In genomic region chrX:39427492-39428289, GRCh38 we compare ENCODE assay signal across 10 cellular contexts.
DNase-seq lines count a peak whose midpoint lies in the region; ATAC-seq, FAIRE-seq and TF ChIP-seq lines count a peak whose summit lies in the region.
"Had no signal": no experiment of that assay in that cellular context is flagged by ENCODE, and none has a peak within 500 bp of the region (broad histone marks: within the 10 kb centered on the region; RNA-seq: fewer than 3 reads in every experiment).

No MANE protein-coding gene starts in this region.

- H3K36me3 Mint-ChIP-seq in activated CD4-positive, alpha-beta T cell treated with anti-CD3 and anti-CD28 coated beads for 36 hours (ENCODE audit: low read depth), result peaks cover 7% of the 10 kb centered on the region

- no peaks in the 10 kb centered on the region for H3K27me3 Mint-ChIP-seq in activated CD4-positive, alpha-beta T cell treated with anti-CD3 and anti-CD28 coated beads for 36 hours
- H3K27me3 Mint-ChIP-seq: central memory CD8-positive, alpha-beta T cell had no signal

- H3K79me2 ChIP-seq in SK-N-SH (ENCODE audit: insufficient read depth), result no peaks in the 10 kb centered on the region

- ATAC-seq in activated CD4-positive, alpha-beta T cell treated with anti-CD3 and anti-CD28 coated beads for 36 hours, result peak; percentile 71
- no peak for ATAC-seq in HG03095 (IDR thresholded peaks at IDR 0.05; ENCODE audit: unreplicated experiment)

- H3K27me3 ChIP-seq in SK-N-SH (ENCODE audit: insufficient read depth) (peaks cover 10% of the 10 kb centered on the region; the same call in 1 of the 2 replicates), esophagus muscularis mucosa (no peaks in the 10 kb centered on the region)

- H2AFZ ChIP-seq in SK-N-SH (ENCODE audit: low read depth), result no peak overlapping the region

- peak; percentile 73 for DNase-seq in activated CD4-positive, alpha-beta T cell treated with anti-CD3 and anti-CD28 coated beads for 36 hours
- no peak for DNase-seq in activated CD4-positive, alpha-beta T cell treated with anti-CD3 and anti-CD28 coated beads for 1 hour
- no peak for DNase-seq in SK-N-SH
- DNase-seq in esophagus muscularis mucosa (ENCODE audit: extremely low spot score), result no peak
- DNase-seq in stimulated activated CD4-positive, alpha-beta T cell treated with anti-CD3 and anti-CD28 coated beads, TNF-alpha, amount 100 ng/mL, for 24 hours (ENCODE audit: low read depth in 3 of 3), result peak in 2 of 3 experiments; percentile 17 to 42
- no peak for DNase-seq in frontal cortex (ENCODE audit: low spot score in 2 of 2)
- DNase-seq in NCI-H146 (lab: John Stamatoyannopoulos, UW), result no peak

- H4K20me1 ChIP-seq in SK-N-SH (ENCODE audit: insufficient read depth), result no peaks in the 10 kb centered on the region

- TF ChIP-seq CTCF in SK-N-SH (IDR thresholded peaks at IDR 0.05) (no peak), esophagus muscularis mucosa (IDR thresholded peaks at IDR 0.05) (no peak)

- intact Hi-C loops in activated CD4-positive, alpha-beta T cell treated with anti-CD3 and anti-CD28 coated beads for 36 hours (cut with DNase I, micrococcal nuclease), result loop anchor here (5.0 to 10.0 kb wide), 4 partner anchors 165 to 750 kb away; partner anchors contain the start of gene MID1IP1 (in 1 of the 2)
- intact Hi-C loops in esophagus muscularis mucosa (cut with DNase I), result no loop called here

- no peak for TF ChIP-seq POLR2A in esophagus muscularis mucosa (IDR thresholded peaks at IDR 0.05; ENCODE audit: low read depth)

- no peak overlapping the region for H3K9ac ChIP-seq in SK-N-SH

- peaks cover 73% of the 10 kb centered on the region for H3K4me1 Mint-ChIP-seq in activated CD4-positive, alpha-beta T cell treated with anti-CD3 and anti-CD28 coated beads for 36 hours
- H3K4me1 Mint-ChIP-seq: central memory CD8-positive, alpha-beta T cell had no signal

- 35% methylated on average over 10 of the region's 10 CpGs for WGBS in SK-N-SH (ENCODE audit: low lambda C conversion rate)
- 49% methylated on average over 10 of the region's 10 CpGs for WGBS in esophagus muscularis mucosa

- no peak overlapping the region for H3K4me3 Mint-ChIP-seq in activated CD4-positive, alpha-beta T cell treated with anti-CD3 and anti-CD28 coated beads for 36 hours
- H3K4me3 Mint-ChIP-seq: central memory CD8-positive, alpha-beta T cell had no signal

- H3K27ac ChIP-seq in SK-N-SH (ENCODE audit: low read depth in 2 of 2, low read length in 1 of 2), result no peak overlapping the region
- peak overlapping the region in 3 of 4 donors; percentile 9 to 59 (median 34) for H3K27ac ChIP-seq in esophagus muscularis mucosa (replicated peaks in 1 of 4)
- H3K27ac ChIP-seq: SK-N-MC had no signal

- peak overlapping the region; percentile 82 for H3K27ac Mint-ChIP-seq in activated CD4-positive, alpha-beta T cell treated with anti-CD3 and anti-CD28 coated beads for 36 hours

- no peak for TF ChIP-seq RAD21 in SK-N-SH (IDR thresholded peaks at IDR 0.05; ENCODE audit: low read length)

- POLR2A ChIA-PET in activated CD4-positive, alpha-beta T cell treated with anti-CD3 and anti-CD28 coated beads for 36 hours (lab: Charles Lee), result interaction anchor here (0.7 to 1.4 kb wide), 4 partner anchors 9 to 118 kb away, joined by 3 to 4 read pairs (median 4); no protein-coding TSS in a partner anchor
- POLR2A ChIA-PET in SK-N-SH (lab: Yijun Ruan, JAX), result no interaction called here

- H3K9me3 ChIP-seq in SK-N-SH (no peaks in the 10 kb centered on the region), esophagus muscularis mucosa (no peaks in the 10 kb centered on the region)

- no peak for FAIRE-seq in frontal cortex (lab: Jason Lieb, UNC)

- no peak overlapping the region for H3K4me2 ChIP-seq in SK-N-SH

- no peak for TF ChIP-seq EP300 in SK-N-SH (IDR thresholded peaks at IDR 0.05; ENCODE audit: borderline replicate concordance in 1 of 2, low read depth in 1 of 2, low read length in 1 of 2)
- no peak for TF ChIP-seq EP300 in esophagus muscularis mucosa (IDR thresholded peaks at IDR 0.05)

- H3K9me3 Mint-ChIP-seq in activated CD4-positive, alpha-beta T cell treated with anti-CD3 and anti-CD28 coated beads for 36 hours (ENCODE audit: low read depth), result no peaks in the 10 kb centered on the region
- H3K9me3 Mint-ChIP-seq: central memory CD8-positive, alpha-beta T cell had no signal

- CTCF ChIA-PET in activated CD4-positive, alpha-beta T cell treated with anti-CD3 and anti-CD28 coated beads for 36 hours (lab: Charles Lee), result interaction anchor here (0.6 to 1.1 kb wide), 3 partner anchors 41 to 178 kb away, joined by 3 read pairs; no protein-coding TSS in a partner anchor
- CTCF ChIA-PET in SK-N-SH (lab: Yijun Ruan, JAX), result interaction anchor here (0.7 kb wide), 1 partner anchor 10 kb away, joined by 3 read pairs; no protein-coding TSS in a partner anchor

- H3K36me3 ChIP-seq in SK-N-SH (replicated peaks in 1 of 2; ENCODE audit: control insufficient read depth in 1 of 2, insufficient read depth in 2 of 2, low read length in 1 of 2), result no peaks in the 10 kb centered on the region
- no peaks in the 10 kb centered on the region for H3K36me3 ChIP-seq in esophagus muscularis mucosa

- H3K9me2 ChIP-seq in SK-N-SH, result no peaks in the 10 kb centered on the region

- H3K4me1 ChIP-seq in SK-N-SH (ENCODE audit: control insufficient read depth in 1 of 2, insufficient read depth in 2 of 2, low read depth in 1 of 2, low read length in 1 of 2), result no peaks in the 10 kb centered on the region
- peaks cover 0 to 14% (median 13%) of the 10 kb centered on the region in 4 donors for H3K4me1 ChIP-seq in esophagus muscularis mucosa

- no peak overlapping the region for H3K4me3 ChIP-seq in SK-N-SH (ENCODE audit: low read depth in 2 of 2, low read length in 1 of 2)
- no peak overlapping the region for H3K4me3 ChIP-seq in esophagus muscularis mucosa
- H3K4me3 ChIP-seq: SK-N-MC had no signal

- no peaks in the 10 kb centered on the region for H3F3A ChIP-seq in SK-N-SH (replicated peaks; ENCODE audit: insufficient read depth)

TF ChIP-seq in SK-N-SH, 30 proteins besides CTCF, POLR2A, EP300 and RAD21:
- TF ChIP-seq NRF1 (IDR thresholded peaks at IDR 0.05; ENCODE audit: low read depth, low read length) (no peak), FOSL2 (IDR thresholded peaks at IDR 0.05; ENCODE audit: borderline replicate concordance, low read depth) (peak; percentile 5; the same call in 1 of the 2 replicates), POLR2AphosphoS5 (IDR thresholded peaks at IDR 0.05; ENCODE audit: low read depth, low read length) (no peak)
TF ChIP-seq in SK-N-SH: peak in this region for 1.

Comparison
In these comparisons a context has a peak if more than half of its experiments do, and no peak if none do; other contexts are left out.
1. DNase-seq: peak in activated CD4-positive, alpha-beta T cell treated with anti-CD3 and anti-CD28 coated beads for 36 hours (single experiment) and stimulated activated CD4-positive, alpha-beta T cell treated with anti-CD3 and anti-CD28 coated beads, TNF-alpha, amount 100 ng/mL, for 24 hours (2 of 3); none in activated CD4-positive, alpha-beta T cell treated with anti-CD3 and anti-CD28 coated beads for 1 hour (single experiment), SK-N-SH (single experiment), esophagus muscularis mucosa (single experiment), frontal cortex (0 of 2) and NCI-H146 (single experiment).
2. H3K27ac ChIP-seq: peak in esophagus muscularis mucosa (3 of 4); none in SK-N-SH (0 of 2).